In the genomic region with DNA sequence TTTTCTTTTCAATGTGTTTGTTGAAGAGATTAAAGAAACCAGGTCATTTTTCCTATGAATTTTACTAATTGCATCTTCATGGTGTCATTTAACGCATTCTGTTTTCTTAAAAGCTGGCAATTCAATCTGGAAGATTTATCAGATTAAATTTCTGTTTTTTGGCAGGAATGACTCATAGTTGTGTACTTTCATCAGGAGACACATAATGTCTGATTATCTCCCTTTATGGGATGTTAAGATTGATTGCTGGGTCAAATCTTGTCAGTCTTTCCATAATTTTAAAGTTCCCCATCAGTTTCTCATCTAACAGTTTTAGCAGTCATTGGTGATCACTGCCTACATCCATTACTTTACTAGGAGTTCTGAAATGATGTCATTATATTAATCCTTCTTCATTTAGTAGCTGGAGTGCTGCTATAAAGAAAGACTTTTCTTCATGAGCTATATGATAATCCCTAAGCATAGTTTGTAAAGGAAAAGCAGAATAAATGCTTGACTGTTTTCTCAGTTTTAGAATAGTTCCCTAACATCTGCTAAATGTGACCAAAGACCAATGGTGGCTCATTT, we compare ENCODE assay signal across 25 cellular contexts.
"Had no signal": no experiment of that assay in that cellular context is flagged by ENCODE, and none has a peak within 500 bp of the region (broad histone marks: within the 10 kb centered on the region; RNA-seq: fewer than 3 reads in every experiment).

No MANE protein-coding gene starts in this region.

- DNase-seq: hippocampal formation; kidney; left colon; left lung; lower lobe of right lung; mammary epithelial cell; mesenchymal stem cell; naive thymus-derived CD8-positive, alpha-beta T cell; nucleus accumbens; pancreas; posterior cingulate gyrus; retina; right cardiac atrium; sigmoid colon; small intestine; spleen; stimulated activated CD4-positive, alpha-beta T cell treated with anti-CD3 and anti-CD28 coated beads, Interleukin-4, amount 100 ng/mL, for 1 hour; stimulated activated naive B cell treated with anti-CD40 and anti-IgM and Interleukin-4, amounts not matched to agents 10 μg/mL and 1 μg/mL and 100 μg/mL, for 72 hours; stimulated activated naive CD8-positive, alpha-beta T cell treated with anti-CD3 and anti-CD28 coated beads, Interleukin-15, Interleukin-2, amounts not matched to agents 100 U/mL and 50 U/mL, for 24 hours; stomach; testis; thyroid gland; transverse colon; upper lobe of left lung had no signal

- ATAC-seq: left colon; left lung; lower lobe of right lung; naive thymus-derived CD8-positive, alpha-beta T cell; pancreas; right cardiac atrium; stimulated activated naive B cell treated with anti-CD40 and anti-IgM and Interleukin-4, amounts not matched to agents 10 μg/mL and 1 μg/mL and 100 μg/mL, for 72 hours; stimulated activated naive CD8-positive, alpha-beta T cell treated with anti-CD3 and anti-CD28 coated beads, Interleukin-15, Interleukin-2, amounts not matched to agents 100 U/mL and 50 U/mL, for 24 hours had no signal

- FAIRE-seq: kidney, pancreas, small intestine had no signal

- H3K36me3 ChIP-seq: left lung, lower lobe of right lung, pancreas, prostate gland, sigmoid colon, spleen, stomach, thyroid gland, transverse colon, upper lobe of left lung had no signal

- H3K4me3 ChIP-seq: left lung, lower lobe of right lung, pancreas, prostate gland, sigmoid colon, spleen, stomach, testis, thyroid gland, transverse colon, upper lobe of left lung had no signal

- H3K4me1 ChIP-seq: left lung, lower lobe of right lung, prostate gland, sigmoid colon, spleen, testis, transverse colon, upper lobe of left lung had no signal

- H3K27me3 ChIP-seq: left lung, pancreas, sigmoid colon, stomach, testis, thyroid gland, transverse colon, upper lobe of left lung had no signal

- H3K27ac ChIP-seq: left lung, lower lobe of right lung, pancreas, prostate gland, sigmoid colon, spleen, stomach, testis, thyroid gland, transverse colon, upper lobe of left lung had no signal

- H3K9me3 ChIP-seq: left lung, lower lobe of right lung, pancreas, prostate gland, sigmoid colon, spleen, stomach, testis, thyroid gland, transverse colon, upper lobe of left lung had no signal
